In the genomic region with DNA sequence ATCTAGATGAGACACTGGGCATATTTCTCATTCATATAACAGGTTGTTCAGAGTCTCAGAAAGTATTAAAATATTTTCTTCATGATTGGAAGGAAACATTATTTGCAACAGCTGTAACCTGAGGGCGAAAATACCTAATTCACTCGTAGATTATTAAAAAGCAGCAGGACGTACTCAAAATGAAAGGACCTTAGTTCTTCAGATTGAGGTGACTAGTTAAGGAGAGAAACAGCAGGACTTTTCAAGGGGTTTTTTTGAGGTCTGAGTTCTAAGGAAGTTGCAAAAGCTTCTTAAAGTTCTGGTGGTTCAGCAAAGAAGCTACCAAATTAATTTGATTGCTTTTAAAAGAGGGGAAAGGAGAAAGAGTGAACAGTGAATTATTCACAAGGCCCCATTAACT, we compare ENCODE assay signal across 14 cellular contexts.
"Had no signal": no experiment of that assay in that cellular context is flagged by ENCODE, and none has a peak within 500 bp of the region (broad histone marks: within the 10 kb centered on the region; RNA-seq: fewer than 3 reads in every experiment).

No MANE protein-coding gene starts in this region.

- H3K9me3 ChIP-seq: ascending aorta, gastrocnemius medialis, heart left ventricle, sigmoid colon, thoracic aorta had no signal

- H3K36me3 ChIP-seq: ascending aorta, gastrocnemius medialis, heart left ventricle, sigmoid colon, thoracic aorta had no signal

- H3K4me1 Mint-ChIP-seq: activated CD4-positive, alpha-beta memory T cell treated with anti-CD3 and anti-CD28 coated beads, Interleukin-2, amount 10 ng/mL, durations not matched to agents 7 days and 5 days; activated CD4-positive, alpha-beta T cell treated with anti-CD3 and anti-CD28 coated beads for 36 hours; activated naive CD4-positive, alpha-beta T cell treated with anti-CD3 and anti-CD28 coated beads, Interleukin-2, amount 10 ng/mL, durations not matched to agents 7 days and 5 days; immature natural killer cell; stimulated activated naive CD8-positive, alpha-beta T cell treated with anti-CD3 and anti-CD28 coated beads, Interleukin-15, amount 100 ng/mL, for 72 hours had no signal

- H3K4me3 ChIP-seq: ascending aorta, gastrocnemius medialis, heart left ventricle, sigmoid colon, thoracic aorta had no signal

- H3K9me3 Mint-ChIP-seq: activated CD4-positive, alpha-beta memory T cell treated with anti-CD3 and anti-CD28 coated beads, Interleukin-2, amount 10 ng/mL, durations not matched to agents 7 days and 5 days; activated naive CD4-positive, alpha-beta T cell treated with anti-CD3 and anti-CD28 coated beads, Interleukin-2, amount 10 ng/mL, durations not matched to agents 7 days and 5 days; activated T-cell treated with anti-CD3 and anti-CD28 coated beads, Interleukin-2, amount 50 U/mL, for 24 hours; stimulated activated naive CD8-positive, alpha-beta T cell treated with anti-CD3 and anti-CD28 coated beads, Interleukin-15, amount 100 ng/mL, for 72 hours had no signal

- H3K4me3 Mint-ChIP-seq: activated CD4-positive, alpha-beta memory T cell treated with anti-CD3 and anti-CD28 coated beads, Interleukin-2, amount 10 ng/mL, durations not matched to agents 7 days and 5 days; activated CD4-positive, alpha-beta T cell treated with anti-CD3 and anti-CD28 coated beads for 36 hours; activated naive CD4-positive, alpha-beta T cell treated with anti-CD3 and anti-CD28 coated beads, Interleukin-2, amount 10 ng/mL, durations not matched to agents 7 days and 5 days; activated T-cell treated with anti-CD3 and anti-CD28 coated beads, Interleukin-2, amount 50 U/mL, for 24 hours; immature natural killer cell; stimulated activated naive CD8-positive, alpha-beta T cell treated with anti-CD3 and anti-CD28 coated beads, Interleukin-15, amount 100 ng/mL, for 72 hours had no signal

- H3K27ac Mint-ChIP-seq: activated CD4-positive, alpha-beta memory T cell treated with anti-CD3 and anti-CD28 coated beads, Interleukin-2, amount 10 ng/mL, durations not matched to agents 7 days and 5 days; activated CD4-positive, alpha-beta T cell treated with anti-CD3 and anti-CD28 coated beads for 36 hours; activated naive CD4-positive, alpha-beta T cell treated with anti-CD3 and anti-CD28 coated beads, Interleukin-2, amount 10 ng/mL, durations not matched to agents 7 days and 5 days; activated T-cell treated with anti-CD3 and anti-CD28 coated beads, Interleukin-2, amount 50 U/mL, for 24 hours; immature natural killer cell; stimulated activated naive CD8-positive, alpha-beta T cell treated with anti-CD3 and anti-CD28 coated beads, Interleukin-15, amount 100 ng/mL, for 72 hours had no signal

- DNase-seq: activated CD4-positive, alpha-beta memory T cell treated with anti-CD3 and anti-CD28 coated beads, Interleukin-2, amount 10 ng/mL, durations not matched to agents 7 days and 5 days; activated CD4-positive, alpha-beta T cell treated with anti-CD3 and anti-CD28 coated beads for 36 hours; activated naive CD4-positive, alpha-beta T cell treated with anti-CD3 and anti-CD28 coated beads, Interleukin-2, amount 10 ng/mL, durations not matched to agents 7 days and 5 days; activated T-cell treated with anti-CD3 and anti-CD28 coated beads, Interleukin-2, amount 50 U/mL, for 24 hours; dermis blood vessel endothelial cell; erythroblast; gastrocnemius medialis; heart left ventricle; immature natural killer cell; sigmoid colon; stimulated activated CD4-positive, alpha-beta T cell treated with anti-CD3 and anti-CD28 coated beads, Interleukin-1b, Interleukin-23, amount 100 ng/mL, for 48 hours; stimulated activated naive CD8-positive, alpha-beta T cell treated with anti-CD3 and anti-CD28 coated beads, Interleukin-15, amount 100 ng/mL, for 72 hours had no signal

- H3K27me3 Mint-ChIP-seq: activated naive CD4-positive, alpha-beta T cell treated with anti-CD3 and anti-CD28 coated beads, Interleukin-2, amount 10 ng/mL, durations not matched to agents 7 days and 5 days had no signal

- H3K36me3 Mint-ChIP-seq: activated naive CD4-positive, alpha-beta T cell treated with anti-CD3 and anti-CD28 coated beads, Interleukin-2, amount 10 ng/mL, durations not matched to agents 7 days and 5 days; immature natural killer cell had no signal

- H3K27ac ChIP-seq: ascending aorta, gastrocnemius medialis, heart left ventricle, sigmoid colon, thoracic aorta had no signal

- ATAC-seq: activated CD4-positive, alpha-beta T cell treated with anti-CD3 and anti-CD28 coated beads for 36 hours; gastrocnemius medialis; stimulated activated naive CD8-positive, alpha-beta T cell treated with anti-CD3 and anti-CD28 coated beads, Interleukin-15, amount 100 ng/mL, for 72 hours had no signal
